1 cellular context compared by ENCODE assay signal in genomic region chr7:92528188-92528957, GRCh38.
TF ChIP-seq lines count a peak whose summit lies in the region.

Gene PEX1 (minus strand): TSS chr7:92528520. CDS start chr7:92528435, 85 bp downstream.
Gene RBM48 (plus strand): TSS chr7:92528795. CDS start chr7:92528814, 19 bp downstream.

TF ChIP-seq in K562, 482 proteins besides CTCF, POLR2A, EP300 and RAD21 (continued from another document and continues in another):
- no peak for TF ChIP-seq RERE (CRISPR knock-in tag; IDR thresholded peaks at IDR 0.05; ENCODE audit: borderline replicate concordance)
- no peak for TF ChIP-seq TRIM25 (IDR thresholded peaks at IDR 0.05; ENCODE audit: borderline replicate concordance)
- TF ChIP-seq SFPQ (IDR thresholded peaks at IDR 0.05; ENCODE audit: low read depth, low read length): no peak
- no peak for TF ChIP-seq TAL1 (IDR thresholded peaks at IDR 0.05)
- TF ChIP-seq ZNF592 (IDR thresholded peaks at IDR 0.05): no peak
- peak in 1 of 2 experiments; percentile 89; a peak in 2 of 4 replicates for TF ChIP-seq ZNF639 (CRISPR knock-in tag; conservative IDR thresholded peaks at IDR 0.05 in 1 of 2, IDR thresholded peaks at IDR 0.05 in 1 of 2)
- TF ChIP-seq CBFB (CRISPR knock-in tag; IDR thresholded peaks at IDR 0.05): no peak; the same call in 1 of the 2 replicates
- TF ChIP-seq E2F8 (IDR thresholded peaks at IDR 0.05; ENCODE audit: low read depth, partially characterized antibody): peak; percentile 86
- peak; percentile 84; the same call in 1 of the 2 replicates for TF ChIP-seq ZKSCAN1 (IDR thresholded peaks at IDR 0.05; ENCODE audit: low read depth, low read length)
- TF ChIP-seq HNRNPK (IDR thresholded peaks at IDR 0.05; ENCODE audit: low read depth, low read length, poor library complexity, severe bottlenecking): no peak
- TF ChIP-seq ZNF518B (CRISPR knock-in tag; IDR thresholded peaks at IDR 0.05): no peak
- TF ChIP-seq NCOA2 (IDR thresholded peaks at IDR 0.05; ENCODE audit: partially characterized antibody in 2 of 2): no peak
- TF ChIP-seq ELF4 (CRISPR knock-in tag; IDR thresholded peaks at IDR 0.05): no peak
- no peak for TF ChIP-seq ZNF644 (tag; IDR thresholded peaks at IDR 0.05; ENCODE audit: low read depth)
- no peak for TF ChIP-seq MAFF (IDR thresholded peaks at IDR 0.05; ENCODE audit: low read length)
- no peak for TF ChIP-seq DEAF1 (CRISPR knock-in tag; IDR thresholded peaks at IDR 0.05)
- TF ChIP-seq MAZ (CRISPR knock-in tag; conservative IDR thresholded peaks at IDR 0.05 in 1 of 2, IDR thresholded peaks at IDR 0.05 in 1 of 2): peak; percentile 34 to 67; a peak in 3 of 4 replicates
- no peak for TF ChIP-seq ZNF75A (CRISPR knock-in tag; IDR thresholded peaks at IDR 0.05)
- no peak for TF ChIP-seq ADNP (tag; IDR thresholded peaks at IDR 0.05)
- TF ChIP-seq ZNF655 (CRISPR knock-in tag; IDR thresholded peaks at IDR 0.05): no peak
- TF ChIP-seq ZC3H8 (IDR thresholded peaks at IDR 0.05): no peak
- peak in 1 of 2 experiments; percentile 17; a peak in 1 of 4 replicates for TF ChIP-seq TEAD1 (CRISPR knock-in tag; IDR thresholded peaks at IDR 0.05)
- peak; percentile 91 for TF ChIP-seq SUPT5H (IDR thresholded peaks at IDR 0.05)
- TF ChIP-seq DDX20 (tag; IDR thresholded peaks at IDR 0.05; ENCODE audit: low read depth): no peak
- no peak; the same call in 1 of the 2 replicates for TF ChIP-seq RAD51 (IDR thresholded peaks at IDR 0.05; ENCODE audit: borderline replicate concordance, low read depth)
- TF ChIP-seq PHTF2 (CRISPR knock-in tag; IDR thresholded peaks at IDR 0.05): no peak
- peak; percentile 85 for TF ChIP-seq TBP (optimal IDR thresholded peaks at IDR 0.05; ENCODE audit: low read depth, low read length)
- TF ChIP-seq NR1H2 (CRISPR knock-in tag; IDR thresholded peaks at IDR 0.05): 0 out of 2 replicates have a peak, but pooled peaks have one; percentile 80
- no peak for TF ChIP-seq CBX2 (IDR thresholded peaks at IDR 0.05; ENCODE audit: insufficient read depth, low read length, poor library complexity, severe bottlenecking)
